Comparison of ENCODE assay signal across 8 cellular contexts in genomic region chr19:12840091-12841079, GRCh38. TPM values are rescaled to one million over a fixed set of nuclear protein-coding genes. Genes with fewer than 3 reads are reported as not detected.
DNase-seq lines count a peak whose midpoint lies in the region; ATAC-seq and TF ChIP-seq lines count a peak whose summit lies in the region.

No MANE protein-coding gene starts in this region.

- CTCF ChIA-PET in activated B cell treated with CpG ODN at 0.5 μM for 24 hours (lab: Charles Lee) = no interaction called here

- POLR2A ChIA-PET in activated B cell treated with CpG ODN at 0.5 μM for 24 hours (lab: Charles Lee) = no interaction called here

- TF ChIP-seq EP300 in esophagus muscularis mucosa (IDR thresholded peaks at IDR 0.05) (no peak), tibial nerve (IDR thresholded peaks at IDR 0.05) (no peak)

- H3K9me3 Mint-ChIP-seq in activated B cell treated with CpG ODN at 0.5 μM for 24 hours = no peaks in the 10 kb centered on the region
- no peaks in the 10 kb centered on the region for H3K9me3 Mint-ChIP-seq in neural crest cell

- TF ChIP-seq POLR2A in esophagus muscularis mucosa (IDR thresholded peaks at IDR 0.05; ENCODE audit: low read depth) (no peak), tibial nerve (IDR thresholded peaks at IDR 0.05) (no peak)

- TF ChIP-seq CTCF in LNCaP clone FGC (IDR thresholded peaks at IDR 0.05; ENCODE audit: control insufficient read depth, extremely low read depth, insufficient read depth) (no peak), activated B cell treated with CpG ODN at 0.5 μM for 24 hours (IDR thresholded peaks at IDR 0.05) (no peak), esophagus muscularis mucosa (IDR thresholded peaks at IDR 0.05) (no peak), neural crest cell (conservative IDR thresholded peaks at IDR 0.05) (no peak), tibial nerve (IDR thresholded peaks at IDR 0.05) (no peak)

- H3K4me1 ChIP-seq in esophagus muscularis mucosa = peaks cover 12 to 37% (median 26%) of the 10 kb centered on the region in 4 donors
- peaks cover 0 to 24% (median 8%) of the 10 kb centered on the region in 4 donors for H3K4me1 ChIP-seq in tibial nerve

- H3K27ac ChIP-seq in esophagus muscularis mucosa (replicated peaks in 1 of 4) (no peak overlapping the region), tibial nerve (no peak overlapping the region)

- H3K36me3 ChIP-seq in esophagus muscularis mucosa = no peaks in the 10 kb centered on the region
- no peaks in the 10 kb centered on the region for H3K36me3 ChIP-seq in tibial nerve

- H3K27me3 ChIP-seq in esophagus muscularis mucosa (peaks cover 0 to 100% (median 69%) of the 10 kb centered on the region in 4 donors), tibial nerve (peaks cover 0 to 99% of the 10 kb centered on the region in 2 donors)

- H3K9me3 ChIP-seq in esophagus muscularis mucosa = no peaks in the 10 kb centered on the region
- H3K9me3 ChIP-seq in tibial nerve = no peaks in the 10 kb centered on the region

- H3K36me3 Mint-ChIP-seq in activated B cell treated with CpG ODN at 0.5 μM for 24 hours (ENCODE audit: low read depth) (no peaks in the 10 kb centered on the region), neural crest cell (ENCODE audit: low read depth) (no peaks in the 10 kb centered on the region)

- H3K4me3 ChIP-seq in LNCaP clone FGC (ENCODE audit: low read depth, low read length) (no peak overlapping the region), esophagus muscularis mucosa (peak overlapping the region in 3 of 4 donors; percentile 8 to 37 (median 35)), tibial nerve (no peak overlapping the region)

- ATAC-seq in activated B cell treated with CpG ODN at 0.5 μM for 24 hours (ENCODE audit: low read depth) (peak; percentile 40), GM18858 (IDR thresholded peaks at IDR 0.05; ENCODE audit: unreplicated experiment) (no peak)

- H3K4me1 Mint-ChIP-seq in activated B cell treated with CpG ODN at 0.5 μM for 24 hours (peaks cover 36% of the 10 kb centered on the region), neural crest cell (peaks cover 38% of the 10 kb centered on the region)

- DNase-seq in EH (ENCODE audit: low read depth) = peak; percentile 82
- peak; percentile 52 for DNase-seq in LNCaP clone FGC (ENCODE audit: low read depth)
- no peak for DNase-seq in activated B cell treated with CpG ODN at 0.5 μM for 24 hours
- no peak for DNase-seq in esophagus muscularis mucosa (ENCODE audit: extremely low spot score)
- DNase-seq in neural crest cell (ENCODE audit: low read depth, low spot score) = peak; percentile 66
- DNase-seq in posterior vena cava (ENCODE audit: low spot score) = no peak
- no peak for DNase-seq in tibial nerve (ENCODE audit: low spot score in 2 of 2)

- WGBS in esophagus muscularis mucosa = 19% methylated on average over 32 of the region's 43 CpGs
- WGBS in tibial nerve, 2 donors = 24 to 28% methylated on average over 39 to 40 of the region's 43 CpGs

- H3K27ac Mint-ChIP-seq in activated B cell treated with CpG ODN at 0.5 μM for 24 hours (no peak overlapping the region), neural crest cell (ENCODE audit: unreplicated experiment) (no peak overlapping the region)

- H3K27me3 Mint-ChIP-seq in activated B cell treated with CpG ODN at 0.5 μM for 24 hours (peaks cover 63% of the 10 kb centered on the region), neural crest cell (ENCODE audit: low read depth) (peaks cover 75% of the 10 kb centered on the region)

- intact Hi-C loops in activated B cell treated with CpG ODN at 0.5 μM for 24 hours (cut with micrococcal nuclease) (no loop called here), esophagus muscularis mucosa (cut with DNase I) (loop anchor here (10.0 kb wide), 1 partner anchor 156 kb away; the partner anchor contains the start of genes DHPS and GNG14), posterior vena cava (cut with DNase I) (no loop called here)

- H3K4me3 Mint-ChIP-seq in activated B cell treated with CpG ODN at 0.5 μM for 24 hours (no peak overlapping the region), neural crest cell (peak overlapping the region; percentile 85)

RNA-seq across cellular contexts. Expression of gene MAST1, which starts 2.1 kb away (rescaled TPM):
- total RNA-seq in activated B cell treated with CpG ODN at 0.5 μM for 24 hours (0.20 and 0.66 TPM in 2 replicates), esophagus muscularis mucosa (under 1 TPM; 0.50 to 0.91 (median 0.76) TPM), neural crest cell (16.7 and 17.7 TPM in 2 replicates), posterior vena cava (under 1 TPM in 1 of 2 donors, not detected in 1; 0.37 TPM), tibial nerve (not detected)

RNA-seq across cellular contexts. Expression of gene RTBDN, which starts 6.0 kb away (rescaled TPM):
- total RNA-seq in activated B cell treated with CpG ODN at 0.5 μM for 24 hours = not detected in 2 replicates
- under 1 TPM in 2 of 4 donors, not detected in 2; 0.52 to 0.83 TPM for total RNA-seq in esophagus muscularis mucosa
- total RNA-seq in neural crest cell = 0.36 TPM in 1 of 2 replicates, not detected in the other
- not detected for total RNA-seq in posterior vena cava
- total RNA-seq in tibial nerve = not detected

RNA-seq across cellular contexts. Expression of gene RNASEH2A, which starts 34.0 kb away (rescaled TPM):
- total RNA-seq in activated B cell treated with CpG ODN at 0.5 μM for 24 hours (13.4 and 22.1 TPM in 2 replicates), esophagus muscularis mucosa (1 to 10 TPM; 2.7 to 6.6 (median 4.2) TPM), neural crest cell (74.5 and 87.4 TPM in 2 replicates), posterior vena cava (1 to 10 TPM; 4.3 to 5.1 TPM), tibial nerve (1 to 10 TPM; 5.4 to 8.6 (median 6.7) TPM)

RNA-seq across cellular contexts. Expression of gene THSD8, which starts 38.5 kb away (rescaled TPM):
- 2.3 and 5.9 TPM in 2 replicates for total RNA-seq in activated B cell treated with CpG ODN at 0.5 μM for 24 hours
- under 1 TPM in 1 of 4 donors, not detected in 3; 0.65 TPM for total RNA-seq in esophagus muscularis mucosa
- total RNA-seq in neural crest cell = 34.7 and 49.1 TPM in 2 replicates
- total RNA-seq in posterior vena cava = 1 to 10 TPM in 1 of 2 donors, under 1 TPM in 1; 1.00 to 1.6 TPM
- total RNA-seq in tibial nerve = 1 to 10 TPM in 1 of 4 donors, not detected in 3; 4.8 TPM

RNA-seq across cellular contexts. Expression of gene PRDX2, which starts 38.8 kb away (rescaled TPM):
- total RNA-seq in activated B cell treated with CpG ODN at 0.5 μM for 24 hours (53.1 and 55.6 TPM in 2 replicates), esophagus muscularis mucosa (100 to 1,000 TPM; 236 to 275 (median 250) TPM), neural crest cell (651 and 672 TPM in 2 replicates), posterior vena cava (100 to 1,000 TPM; 126 to 130 TPM), tibial nerve (100 to 1,000 TPM; 129 to 182 (median 163) TPM)

Comparison
In these comparisons a context has a peak if more than half of its experiments do, and no peak if none do; other contexts are left out.
1. DNase-seq: peak in EH (single experiment), LNCaP clone FGC (single experiment) and neural crest cell (single experiment); none in activated B cell treated with CpG ODN at 0.5 μM for 24 hours (single experiment), esophagus muscularis mucosa (single experiment), posterior vena cava (single experiment) and tibial nerve (0 of 2).
2. H3K4me3 ChIP-seq: peak in esophagus muscularis mucosa (3 of 4); none in LNCaP clone FGC (single experiment) and tibial nerve (0 of 4).